Comparison of ENCODE assay signal across 20 cellular contexts in genomic region chr2:9980520-9980919, GRCh38. TPM values are rescaled to one million over a fixed set of nuclear protein-coding genes. Genes with fewer than 3 reads are reported as not detected.
DNase-seq lines count a peak whose midpoint lies in the region; ATAC-seq, FAIRE-seq and TF ChIP-seq lines count a peak whose summit lies in the region.
"Had no signal": no experiment of that assay in that cellular context is flagged by ENCODE, and none has a peak within 500 bp of the region (broad histone marks: within the 10 kb centered on the region; RNA-seq: fewer than 3 reads in every experiment).

No MANE protein-coding gene starts in this region.

- H2AFZ ChIP-seq in GM23248 (no peak overlapping the region), osteoblast (ENCODE audit: low read length) (no peak overlapping the region)

- no peaks in the 10 kb centered on the region for H3K9me2 ChIP-seq in GM23248 (ENCODE audit: insufficient read depth)

- FAIRE-seq in D721Med (lab: Jason Lieb, UNC): no peak
- FAIRE-seq: G401.6, GM12891, GM18507, H1, RCC 7860 had no signal

- H3K4me2 ChIP-seq in GM23248 (ENCODE audit: unreplicated experiment): peak overlapping the region; percentile 28
- H3K4me2 ChIP-seq in osteoblast (ENCODE audit: insufficient read depth, low read length): peak overlapping the region; percentile 50

- H3F3A ChIP-seq in GM23248 (ENCODE audit: insufficient read depth): peaks cover 65% of the 10 kb centered on the region

- no peaks in the 10 kb centered on the region for H3K9me3 ChIP-seq in GM23248 (ENCODE audit: low read depth)
- H3K9me3 ChIP-seq in osteoblast (ENCODE audit: low read depth, low read length): no peaks in the 10 kb centered on the region

- peak; percentile 59 for ATAC-seq in SK-N-SH treated with all-trans-retinoic acid at 6 μM for 48 hours

- H3K79me2 ChIP-seq in GM23248 (ENCODE audit: insufficient read depth) (no peaks in the 10 kb centered on the region), osteoblast (ENCODE audit: insufficient read depth, low read length) (no peaks in the 10 kb centered on the region)

- WGBS in GM23248 (ENCODE audit: low coverage in 1 of 2, low lambda C conversion rate in 2 of 2, missing lambda C conversion rate in 2 of 2), 2 experiments: 50 to 60% methylated on average over 2 of the region's 2 CpGs

- H3K36me3 ChIP-seq in GM23248 (ENCODE audit: low read depth) (no peaks in the 10 kb centered on the region), osteoblast (ENCODE audit: insufficient read depth, low read length) (no peaks in the 10 kb centered on the region)

- H4K20me1 ChIP-seq in GM23248 (ENCODE audit: insufficient read depth) (no peaks in the 10 kb centered on the region), osteoblast (ENCODE audit: insufficient read depth, low read length) (no peaks in the 10 kb centered on the region)

- DNase-seq in AG20443 (ENCODE audit: low spot score) (peak; percentile 34), GM23248 (no peak), osteoblast (ENCODE audit: insufficient read length, low spot score, missing footprints) (no peak), amygdala (lab: John Stamatoyannopoulos, UW) (no peak), D721Med (ENCODE audit: insufficient read length, low spot score) (no peak), C1 segment of cervical spinal cord (lab: John Stamatoyannopoulos, UW) (no peak)
- DNase-seq: CD4-positive, alpha-beta memory T cell; DMS79; MV-4-11; NCI-H1417; NCI-H187 treated with DMSO at 0.1 percent for 48 hours; NCI-H345; NCI-H526 treated with DMSO at 0.1 percent for 48 hours; SHP77 had no signal

- H3K9ac ChIP-seq in GM23248: no peak overlapping the region

- H3K27ac ChIP-seq in GM23248 (peak overlapping the region; percentile 7; the same call in 1 of the 2 replicates), osteoblast (ENCODE audit: low read depth, low read length) (peak overlapping the region; percentile 59)

- in situ Hi-C loops in GM23248 (cut with MboI): no loop called here

- no peak for TF ChIP-seq CTCF in osteoblast (IDR thresholded peaks at IDR 0.05; ENCODE audit: extremely low read depth, low read depth, low read length)
- no peak for TF ChIP-seq CTCF in D721Med (IDR thresholded peaks at IDR 0.05; ENCODE audit: insufficient read depth, missing control alignments)

- H3K27me3 ChIP-seq in GM23248 (replicated peaks; ENCODE audit: insufficient read depth) (no peaks in the 10 kb centered on the region), osteoblast (ENCODE audit: insufficient read depth, low read length) (no peaks in the 10 kb centered on the region)

- H3K4me1 ChIP-seq in GM23248 (ENCODE audit: insufficient read depth): peaks cover 68% of the 10 kb centered on the region
- H3K4me1 ChIP-seq in osteoblast (ENCODE audit: insufficient read depth, low read length): peaks cover 74% of the 10 kb centered on the region

- H3K4me3 ChIP-seq in GM23248 (no peak overlapping the region), osteoblast (ENCODE audit: insufficient read depth, low read length) (no peak overlapping the region)

TF ChIP-seq in SK-N-SH treated with all-trans-retinoic acid at 6 μM for 48 hours, 23 proteins besides CTCF, POLR2A, EP300 and RAD21:
- TF ChIP-seq POU6F1 (CRISPR knock-in tag; IDR thresholded peaks at IDR 0.05; ENCODE audit: borderline replicate concordance, low read depth) (peak; percentile 51; the same call in 1 of the 2 replicates), ZNF565 (CRISPR knock-in tag; conservative IDR thresholded peaks at IDR 0.05; ENCODE audit: low read depth) (no peak), CREB5 (CRISPR knock-in tag; IDR thresholded peaks at IDR 0.05; ENCODE audit: low read depth) (no peak), TOX (CRISPR knock-in tag; IDR thresholded peaks at IDR 0.05; ENCODE audit: borderline replicate concordance) (peak; percentile 77), ISL1 (CRISPR knock-in tag; IDR thresholded peaks at IDR 0.05) (peak; percentile 76), SNAI2 (CRISPR knock-in tag; IDR thresholded peaks at IDR 0.05) (no peak)
TF ChIP-seq in SK-N-SH treated with all-trans-retinoic acid at 6 μM for 48 hours: peak in this region for 3.

RNA-seq across cellular contexts. Expression of gene GRHL1, which starts 29.0 kb away (rescaled TPM):
- 0.32 and 0.38 TPM in 2 replicates for total RNA-seq in GM23248 (2014; rRNA removed; shearing (Covaris generic))
- 0.45 and 0.61 TPM in 2 replicates for polyA plus RNA-seq in GM23248 (2016; fragmentation: Nextera tagmentation; extraction: Ambion mirVana)
- 0.29 and 0.36 TPM in 2 replicates for total RNA-seq in osteoblast
